In the genomic region with DNA sequence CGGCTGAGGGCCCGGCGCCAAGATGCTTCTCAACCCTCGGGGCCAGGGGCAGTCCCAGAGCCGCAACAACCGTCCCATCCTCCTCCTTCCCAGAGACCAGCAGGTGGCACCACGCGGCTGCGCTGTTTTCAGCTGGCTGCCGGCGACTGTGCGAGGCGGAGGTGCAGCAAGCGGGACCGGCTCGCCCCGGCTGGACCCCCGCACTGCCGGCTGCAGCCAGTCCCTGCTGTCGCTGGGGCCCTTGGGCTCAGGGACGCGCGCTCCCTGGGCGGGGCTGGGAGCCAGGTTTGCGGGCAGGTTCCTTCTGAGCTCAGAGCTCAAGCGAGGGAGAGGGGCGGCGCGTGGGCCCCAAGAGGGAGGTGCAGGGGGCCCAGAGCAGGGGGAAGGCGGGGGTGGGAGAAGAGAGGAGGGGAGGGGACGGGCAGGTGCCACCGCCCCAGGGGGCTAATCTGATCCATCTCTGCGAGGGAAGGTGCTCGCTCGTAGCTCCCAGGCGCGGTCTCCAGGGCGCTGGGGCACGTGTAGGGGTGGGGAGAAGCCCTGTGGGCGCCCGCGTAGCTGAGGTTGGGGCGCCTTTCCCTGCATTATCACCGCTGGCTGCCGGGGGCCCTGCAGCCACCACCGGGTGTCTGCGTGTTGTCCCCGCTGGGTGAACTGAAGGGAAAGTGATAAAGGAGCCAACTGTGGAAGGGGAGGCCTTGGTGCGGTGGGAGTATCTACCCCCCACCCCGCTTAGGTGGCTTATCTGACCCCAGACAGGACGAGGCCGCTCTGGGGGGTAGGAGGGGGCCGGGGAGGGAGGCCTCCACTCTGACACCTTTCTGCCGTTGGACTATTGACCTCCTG, we compare ENCODE assay signal across 8 cellular contexts. TPM values are rescaled to one million over a fixed set of nuclear protein-coding genes. Genes with fewer than 3 reads are reported as not detected.
DNase-seq lines count a peak whose midpoint lies in the region; ATAC-seq and TF ChIP-seq lines count a peak whose summit lies in the region.

No MANE protein-coding gene starts in this region.

- TF ChIP-seq CTCF in fibroblast of pulmonary artery (IDR thresholded peaks at IDR 0.05; ENCODE audit: low read length, missing control alignments) (peak; percentile 56), nephron progenitor cell (IDR thresholded peaks at IDR 0.05) (peak; percentile 51), stomach (IDR thresholded peaks at IDR 0.05) (peak in 5 of 7 experiments; percentile 27 to 62 (median 55))

- H3K4me3 ChIP-seq in fibroblast of pulmonary artery (replicated peaks; ENCODE audit: low read depth, low read length): no peak overlapping the region
- peak overlapping the region; percentile 29 to 40 (median 34) for H3K4me3 ChIP-seq in stomach

- H3K27ac Mint-ChIP-seq in nephron progenitor cell: no peak overlapping the region

- H3K4me1 Mint-ChIP-seq in nephron progenitor cell: peaks cover 86% of the 10 kb centered on the region

- H3K27me3 ChIP-seq in stomach: no peaks in the 10 kb centered on the region

- 17 to 25% (median 20%) methylated on average over 19 to 54 of the region's 54 CpGs for WGBS in stomach, 5 donors

- no peak for TF ChIP-seq POLR2A in stomach (IDR thresholded peaks at IDR 0.05)

- intact Hi-C loops in stomach (cut with DNase I; ENCODE audit: low total_unique reads): no loop called here

- no peak for TF ChIP-seq EP300 in stomach (IDR thresholded peaks at IDR 0.05)

- no peaks in the 10 kb centered on the region for H3K9me3 ChIP-seq in stomach

- H3K9me3 Mint-ChIP-seq in nephron progenitor cell: no peaks in the 10 kb centered on the region

- H3K36me3 Mint-ChIP-seq in nephron progenitor cell (ENCODE audit: low read depth): peaks cover 15% of the 10 kb centered on the region

- H3K4me3 Mint-ChIP-seq in nephron progenitor cell: peak overlapping the region; percentile 75

- ATAC-seq in HG03108 (IDR thresholded peaks at IDR 0.05; ENCODE audit: unreplicated experiment): peak; percentile 45
- ATAC-seq in GM19455 (IDR thresholded peaks at IDR 0.05; ENCODE audit: unreplicated experiment): no peak

- peak overlapping the region; percentile 42 to 90 (median 82) for H3K27ac ChIP-seq in stomach

- peaks cover 51 to 99% (median 91%) of the 10 kb centered on the region in 4 donors for H3K36me3 ChIP-seq in stomach

- H3K4me1 ChIP-seq in stomach: peaks cover 22 to 80% (median 55%) of the 10 kb centered on the region in 4 donors

- DNase-seq in DMS153 treated with DMSO at 0.1 percent for 48 hours (lab: John Stamatoyannopoulos, UW; ENCODE audit: unreplicated experiment): peak; percentile 3
- DNase-seq in OCI-M2 (lab: John Stamatoyannopoulos, UW; ENCODE audit: unreplicated experiment): peak; percentile 66
- peak; percentile 65 for DNase-seq in activated T-helper 9 cell treated with anti-CD3 and anti-CD28 coated beads, Interleukin-2, amount 50 U/mL, for 16 hours (ENCODE audit: low read depth)
- peak; percentile 87 for DNase-seq in fibroblast of pulmonary artery (ENCODE audit: low read depth)
- DNase-seq in nephron progenitor cell: peak; percentile 87
- DNase-seq in stomach: peak; percentile 80

- H3K27me3 Mint-ChIP-seq in nephron progenitor cell (ENCODE audit: low read depth, poor library complexity): peaks cover 14% of the 10 kb centered on the region

RNA-seq across cellular contexts. Expression of a gene that starts 24.2 kb away (rescaled TPM):
- total RNA-seq in stomach: 10 to 100 TPM; 16.2 to 81.7 (median 20.6) TPM
- polyA plus RNA-seq in stomach: 10 to 100 TPM in 2 of 3 donors, 1 to 10 TPM in 1; 9.6 to 10.5 (median 10.5) TPM

RNA-seq across cellular contexts. Expression of a gene that starts 36.3 kb away (rescaled TPM):
- 10 to 100 TPM; 51.4 to 86.2 (median 62.4) TPM for total RNA-seq in stomach
- 10 to 100 TPM; 18.9 to 24.1 (median 19.8) TPM for polyA plus RNA-seq in stomach

Comparison
In these comparisons a context has a peak if more than half of its experiments do, and no peak if none do; other contexts are left out.
1. DNase-seq: peak in every context shown above with its lines; median percentile 87 in fibroblast of pulmonary artery; 87 in nephron progenitor cell; 80 in stomach; 66 in OCI-M2; 65 in activated T-helper 9 cell treated with anti-CD3 and anti-CD28 coated beads, Interleukin-2, amount 50 U/mL, for 16 hours; 3 in DMS153 treated with DMSO at 0.1 percent for 48 hours.